ENCODE assay signal across 13 cellular contexts in the genomic region with DNA sequence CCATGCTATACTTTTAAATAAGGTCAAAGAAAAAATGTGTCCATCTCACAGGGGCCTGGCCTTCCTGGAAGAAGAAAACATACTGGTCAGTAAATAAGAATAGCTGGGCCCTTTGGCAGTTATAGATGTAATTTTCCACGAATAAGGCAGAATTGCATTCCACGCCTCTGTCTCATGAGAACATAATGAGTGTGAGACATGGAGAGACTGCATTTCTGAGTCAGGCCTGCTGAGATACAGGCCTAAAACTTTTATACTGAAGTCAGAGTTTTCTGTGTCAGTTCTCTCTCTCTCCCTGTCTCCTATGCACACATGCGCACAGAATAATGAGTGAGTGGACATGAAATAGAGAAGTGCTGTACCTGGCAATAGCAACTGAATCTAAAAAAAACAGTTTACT. TPM values are rescaled to one million over a fixed set of nuclear protein-coding genes. Genes with fewer than 3 reads are reported as not detected.
DNase-seq lines count a peak whose midpoint lies in the region; ATAC-seq, FAIRE-seq and TF ChIP-seq lines count a peak whose summit lies in the region.
"Had no signal": no experiment of that assay in that cellular context is flagged by ENCODE, and none has a peak within 500 bp of the region (broad histone marks: within the 10 kb centered on the region; RNA-seq: fewer than 3 reads in every experiment).

No MANE protein-coding gene starts in this region.

- H3K27me3 ChIP-seq in gastrocnemius medialis, result no peaks in the 10 kb centered on the region
- H3K27me3 ChIP-seq: spleen had no signal

- H3K4me1 ChIP-seq in gastrocnemius medialis, result peaks cover 13 to 51% of the 10 kb centered on the region in 2 donors

- H3K4me3 ChIP-seq in gastrocnemius medialis, result no peak overlapping the region
- H3K4me3 ChIP-seq: spleen had no signal

- in situ Hi-C loops in gastrocnemius medialis (cut with MboI; ENCODE audit: low sequenced_read_pairs in 4 of 4), result no loop called here

- DNase-seq in glomerular visceral epithelial cell (ENCODE audit: extremely low spot score) (peak; percentile 64), gastrocnemius medialis (no peak), mucosa of gallbladder (ENCODE audit: low spot score) (no peak), urothelium cell line (ENCODE audit: low spot score) (no peak), cerebellar nuclear complex (lab: John Stamatoyannopoulos, UW) (no peak)
- no peak for DNase-seq in stimulated activated naive CD4-positive, alpha-beta T cell (lab: John Stamatoyannopoulos, UW)
- DNase-seq: NCI-H1048; spleen; stimulated activated naive CD4-positive, alpha-beta T cell treated with Interleukin-2 at 50 U/mL for 16 hours; WERI-Rb-1 had no signal

- intact Hi-C loops in gastrocnemius medialis (cut with DNase I; ENCODE audit: low total_unique reads), result no loop called here

- no peak for FAIRE-seq in urothelium cell line (lab: Jason Lieb, UNC)

- H3K27ac ChIP-seq in C4-2B (peak overlapping the region; percentile 100; the same call in 1 of the 2 replicates), VCaP (peak overlapping the region; percentile 98), gastrocnemius medialis (peak overlapping the region; percentile 15 to 71 (median 52))
- H3K27ac ChIP-seq: WERI-Rb-1 had no signal

- TF ChIP-seq POLR2A in gastrocnemius medialis (IDR thresholded peaks at IDR 0.05), result no peak

- H3K36me3 ChIP-seq in gastrocnemius medialis, result no peaks in the 10 kb centered on the region
- H3K36me3 ChIP-seq: spleen, WERI-Rb-1 had no signal

- peak; percentile 67 to 78 for ATAC-seq in gastrocnemius medialis
- ATAC-seq: left lobe of liver had no signal

- H3K9me3 ChIP-seq in gastrocnemius medialis, result no peaks in the 10 kb centered on the region
- H3K9me3 ChIP-seq: spleen had no signal

- TF ChIP-seq CTCF in C4-2B (conservative IDR thresholded peaks at IDR 0.05) (no peak), VCaP (conservative IDR thresholded peaks at IDR 0.05) (no peak), gastrocnemius medialis (IDR thresholded peaks at IDR 0.05 in 4 of 5, conservative IDR thresholded peaks at IDR 0.05 in 1 of 5) (no peak)

RNA-seq across cellular contexts. Expression of a gene that starts 20.4 kb away (rescaled TPM):
- total RNA-seq in gastrocnemius medialis (10 to 100 TPM; 17.6 to 23.3 (median 19.3) TPM), mucosa of gallbladder (51.9 TPM)
